Comparison of ENCODE assay signal across 22 cellular contexts in the genomic region with DNA sequence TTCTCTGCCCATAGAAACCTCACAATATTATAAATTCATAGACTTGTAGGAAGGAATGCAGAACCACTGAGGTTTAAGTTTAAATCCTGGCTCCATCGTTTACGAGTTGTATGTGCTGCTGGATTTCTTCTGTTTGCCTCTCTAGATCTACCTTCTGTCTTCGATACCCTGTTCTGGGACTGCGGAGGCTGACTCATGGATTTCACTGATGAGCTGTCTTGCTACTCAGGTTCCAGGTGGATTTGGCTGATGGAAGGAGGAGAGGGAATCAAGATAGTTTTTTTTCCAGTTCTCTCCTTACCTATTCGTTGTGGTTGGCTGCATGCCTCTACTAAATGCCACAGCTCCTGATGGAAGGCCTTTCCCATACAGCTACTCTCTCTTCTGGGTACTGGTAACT.
"Had no signal": no experiment of that assay in that cellular context is flagged by ENCODE, and none has a peak within 500 bp of the region (broad histone marks: within the 10 kb centered on the region; RNA-seq: fewer than 3 reads in every experiment).

No MANE protein-coding gene starts in this region.

- FAIRE-seq: colon, endothelial cell of umbilical vein, frontal cortex, islet of Langerhans, keratinocyte had no signal

- H3K27me3 ChIP-seq: foreskin keratinocyte, gastroesophageal sphincter, left lung had no signal

- H3K4me1 ChIP-seq: foreskin keratinocyte, gastroesophageal sphincter, heart right ventricle, left lung, lower lobe of right lung had no signal

- H3K4me3 ChIP-seq: coronary artery, esophagus muscularis mucosa, gastroesophageal sphincter, heart right ventricle, left lung, lower lobe of right lung had no signal

- H3K36me3 ChIP-seq: esophagus muscularis mucosa, gastroesophageal sphincter, heart right ventricle, left lung, lower lobe of right lung had no signal

- H3K9me3 ChIP-seq: esophagus muscularis mucosa, gastroesophageal sphincter, heart right ventricle, left lung, lower lobe of right lung had no signal

- H3K27ac ChIP-seq: coronary artery, epithelial cell of prostate, esophagus muscularis mucosa, foreskin keratinocyte, gastroesophageal sphincter, heart right ventricle, left lung, lower lobe of right lung had no signal

- DNase-seq: effector CD8-positive, alpha-beta T cell; effector memory CD8-positive, alpha-beta T cell; erythroblast; heart right ventricle; hippocampal formation; left cardiac atrium; left lung; left ventricle myocardium superior; lower lobe of right lung; mesendoderm; midbrain; naive thymus-derived CD4-positive, alpha-beta T cell had no signal

- ATAC-seq: effector memory CD8-positive, alpha-beta T cell; foreskin keratinocyte; gastroesophageal sphincter; heart right ventricle; left cardiac atrium; left lung; left ventricle myocardium superior; lower lobe of right lung; naive thymus-derived CD4-positive, alpha-beta T cell had no signal
